ENCODE assay signal across 1 cellular context in genomic region chr5:173326501-173326960, GRCh38.
TF ChIP-seq lines count a peak whose summit lies in the region.

No MANE protein-coding gene starts in this region.

TF ChIP-seq in GM12878, 131 proteins besides CTCF, POLR2A, EP300 and RAD21 (continued from another document):
- TF ChIP-seq, protein P1, sequence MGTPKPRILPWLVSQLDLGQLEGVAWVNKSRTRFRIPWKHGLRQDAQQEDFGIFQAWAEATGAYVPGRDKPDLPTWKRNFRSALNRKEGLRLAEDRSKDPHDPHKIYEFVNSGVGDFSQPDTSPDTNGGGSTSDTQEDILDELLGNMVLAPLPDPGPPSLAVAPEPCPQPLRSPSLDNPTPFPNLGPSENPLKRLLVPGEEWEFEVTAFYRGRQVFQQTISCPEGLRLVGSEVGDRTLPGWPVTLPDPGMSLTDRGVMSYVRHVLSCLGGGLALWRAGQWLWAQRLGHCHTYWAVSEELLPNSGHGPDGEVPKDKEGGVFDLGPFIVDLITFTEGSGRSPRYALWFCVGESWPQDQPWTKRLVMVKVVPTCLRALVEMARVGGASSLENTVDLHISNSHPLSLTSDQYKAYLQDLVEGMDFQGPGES (IDR thresholded peaks at IDR 0.05), result no peak
- TF ChIP-seq HDAC2 (IDR thresholded peaks at IDR 0.05) (no peak), STAT1 (conservative IDR thresholded peaks at IDR 0.05) (no peak), SMARCA5 (IDR thresholded peaks at IDR 0.05) (no peak), MTA3 (IDR thresholded peaks at IDR 0.05; ENCODE audit: borderline replicate concordance, low read length) (no peak)
